In the genomic region with DNA sequence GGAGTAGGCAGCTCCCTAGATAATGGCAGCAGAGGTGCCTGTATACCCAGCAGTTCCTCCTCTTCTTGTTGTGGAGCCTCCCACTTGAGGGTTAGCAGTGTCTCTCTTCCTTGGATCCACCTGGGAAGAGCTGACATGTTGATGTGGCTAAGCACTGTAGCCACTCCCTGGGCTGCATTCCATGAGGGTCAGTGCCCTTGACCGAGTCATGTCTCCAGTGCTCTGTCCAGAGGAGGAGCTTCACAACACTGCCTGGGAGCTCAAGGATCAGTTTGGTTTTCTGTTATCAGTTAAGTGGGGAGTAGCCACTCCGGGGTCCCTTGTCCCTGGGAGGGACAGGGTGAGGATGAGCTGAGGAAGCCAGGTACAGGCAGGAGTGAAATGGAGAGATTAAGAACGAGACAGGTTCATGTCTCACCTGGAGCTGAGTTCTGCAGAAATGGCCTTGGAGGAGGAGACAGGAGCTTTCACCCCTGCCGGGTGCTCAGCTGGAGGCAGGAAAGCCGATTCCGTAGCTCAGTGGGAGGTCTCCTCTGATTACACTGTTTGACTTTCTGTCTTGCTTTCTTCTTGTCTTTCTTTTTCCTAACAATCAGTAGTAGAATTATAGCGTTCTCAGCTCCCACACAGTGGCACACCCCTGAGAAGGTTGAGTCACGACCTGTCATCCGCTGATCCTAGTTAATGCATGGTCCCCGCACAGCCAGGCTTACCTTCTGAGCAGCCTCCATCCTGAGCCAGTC, we compare ENCODE assay signal across 13 cellular contexts. TPM values are rescaled to one million over a fixed set of nuclear protein-coding genes. Genes with fewer than 3 reads are reported as not detected.
DNase-seq lines count a peak whose midpoint lies in the region; FAIRE-seq and TF ChIP-seq lines count a peak whose summit lies in the region.
"Had no signal": no experiment of that assay in that cellular context is flagged by ENCODE, and none has a peak within 500 bp of the region (broad histone marks: within the 10 kb centered on the region; RNA-seq: fewer than 3 reads in every experiment).

No MANE protein-coding gene starts in this region.

- H3K36me3 Mint-ChIP-seq in chondrocyte (ENCODE audit: low read depth) (peaks cover 46% of the 10 kb centered on the region), nephron progenitor cell (ENCODE audit: low read depth) (peaks cover 12% of the 10 kb centered on the region)

- H3K9me3 Mint-ChIP-seq in chondrocyte (ENCODE audit: low read depth) (no peaks in the 10 kb centered on the region), nephron progenitor cell (no peaks in the 10 kb centered on the region)

- FAIRE-seq in D721Med (lab: Jason Lieb, UNC), result peak; percentile 6

- H3K4me3 Mint-ChIP-seq in chondrocyte (ENCODE audit: unreplicated experiment) (no peak overlapping the region), nephron progenitor cell (no peak overlapping the region)
- H3K4me3 Mint-ChIP-seq: activated naive CD8-positive, alpha-beta T cell treated with anti-CD3 and anti-CD28 coated beads, Interleukin-2, amount 50 U/mL, for 24 hours had no signal

- H3K27me3 Mint-ChIP-seq in chondrocyte (ENCODE audit: low read depth), result no peaks in the 10 kb centered on the region
- peaks cover 9% of the 10 kb centered on the region for H3K27me3 Mint-ChIP-seq in nephron progenitor cell (ENCODE audit: low read depth, poor library complexity)
- H3K27me3 Mint-ChIP-seq: activated naive CD8-positive, alpha-beta T cell treated with anti-CD3 and anti-CD28 coated beads, Interleukin-2, amount 50 U/mL, for 24 hours had no signal

- H3K27ac Mint-ChIP-seq in chondrocyte (ENCODE audit: unreplicated experiment), result peak overlapping the region; percentile 41
- no peak overlapping the region for H3K27ac Mint-ChIP-seq in nephron progenitor cell
- H3K27ac Mint-ChIP-seq: activated naive CD8-positive, alpha-beta T cell treated with anti-CD3 and anti-CD28 coated beads, Interleukin-2, amount 50 U/mL, for 24 hours had no signal

- H3K4me1 Mint-ChIP-seq in chondrocyte (ENCODE audit: low read depth), result peaks cover 10% of the 10 kb centered on the region
- H3K4me1 Mint-ChIP-seq in nephron progenitor cell, result peaks cover 44% of the 10 kb centered on the region
- H3K4me1 Mint-ChIP-seq: activated naive CD8-positive, alpha-beta T cell treated with anti-CD3 and anti-CD28 coated beads, Interleukin-2, amount 50 U/mL, for 24 hours had no signal

- DNase-seq in D721Med (ENCODE audit: insufficient read length, low spot score), result no peak
- DNase-seq in NCI-H2081 (lab: John Stamatoyannopoulos, UW), result peak; percentile 40 to 60
- DNase-seq in chondrocyte (ENCODE audit: low spot score), result peak; percentile 43
- peak; percentile 34 for DNase-seq in nephron progenitor cell
- DNase-seq in activated CD8-positive, alpha-beta memory T cell treated with anti-CD3 and anti-CD28 coated beads for 24 hours, result no peak
- DNase-seq in activated naive CD4-positive, alpha-beta T cell (lab: John Stamatoyannopoulos, UW), result no peak
- DNase-seq in NCI-H1048 (lab: John Stamatoyannopoulos, UW), result no peak
- no peak for DNase-seq in COLO829 (ENCODE audit: low spot score)
- DNase-seq: activated CD4-positive, CD25-positive, alpha-beta regulatory T cell treated with anti-CD3 and anti-CD28 coated beads, Interleukin-2, amount 50 U/mL, for 72 hours; activated naive CD8-positive, alpha-beta T cell treated with anti-CD3 and anti-CD28 coated beads, Interleukin-2, amount 50 U/mL, for 24 hours; H7; stimulated activated CD4-positive, alpha-beta T cell treated with anti-CD3 and anti-CD28 coated beads, Interleukin-4, amount 100 ng/mL, for 4 hours; tibial artery had no signal

- TF ChIP-seq CTCF in D721Med (IDR thresholded peaks at IDR 0.05; ENCODE audit: insufficient read depth, missing control alignments) (no peak), chondrocyte (IDR thresholded peaks at IDR 0.05) (no peak), nephron progenitor cell (IDR thresholded peaks at IDR 0.05) (no peak)

RNA-seq across cellular contexts. Expression of a gene that starts 57.9 kb away (rescaled TPM):
- 14.4 to 20.2 TPM (median 16.7 TPM) in 3 replicates for total RNA-seq in chondrocyte

Comparison
In these comparisons a context has a peak if more than half of its experiments do, and no peak if none do; other contexts are left out.
1. DNase-seq: peak in NCI-H2081 (2 of 2), chondrocyte (single experiment) and nephron progenitor cell (single experiment); none in D721Med (single experiment), activated CD8-positive, alpha-beta memory T cell treated with anti-CD3 and anti-CD28 coated beads for 24 hours (single experiment), activated naive CD4-positive, alpha-beta T cell (0 of 4), NCI-H1048 (single experiment) and COLO829 (single experiment).